Comparison of ENCODE assay signal across 20 cellular contexts in genomic region chr12:98296462-98297079, GRCh38.
DNase-seq lines count a peak whose midpoint lies in the region; ATAC-seq, FAIRE-seq and TF ChIP-seq lines count a peak whose summit lies in the region.
"Had no signal": no experiment of that assay in that cellular context is flagged by ENCODE, and none has a peak within 500 bp of the region (broad histone marks: within the 10 kb centered on the region; RNA-seq: fewer than 3 reads in every experiment).

No MANE protein-coding gene starts in this region.

- H3K27me3 ChIP-seq in H1 (replicated peaks in 1 of 4; ENCODE audit: control insufficient read depth in 3 of 4, extremely low read depth in 1 of 4, insufficient read depth in 3 of 4, low read length in 3 of 4) (no peaks in the 10 kb centered on the region), right cardiac atrium (ENCODE audit: control insufficient read depth, insufficient read depth) (no peaks in the 10 kb centered on the region)
- H3K27me3 ChIP-seq: gastrocnemius medialis had no signal

- TF ChIP-seq CTCF in Calu3 (IDR thresholded peaks at IDR 0.05; ENCODE audit: unreplicated experiment) (no peak), H1 (IDR thresholded peaks at IDR 0.05; ENCODE audit: control extremely low read depth in 1 of 3, insufficient read depth in 1 of 3, low read depth in 1 of 3, low read length in 3 of 3) (no peak), nephron progenitor cell (IDR thresholded peaks at IDR 0.05) (no peak)

- peak; percentile 88 for FAIRE-seq in H1 (lab: Jason Lieb, UNC)
- FAIRE-seq: GM12891 had no signal

- CTCF ChIA-PET in Calu3 (lab: Charles Lee), result no interaction called here
- CTCF ChIA-PET in H1 (lab: Charles Lee; ENCODE audit: partially characterized antibody), result interaction anchor here (0.6 to 3.7 kb wide), 3 partner anchors 9 to 69 kb away, joined by 3 to 21 read pairs (median 9); no protein-coding TSS in a partner anchor

- no peaks in the 10 kb centered on the region for H3K36me3 ChIP-seq in H1 (ENCODE audit: control insufficient read depth in 2 of 4, insufficient read depth in 4 of 4, low read length in 3 of 4)
- H3K36me3 ChIP-seq: gastrocnemius medialis, left ventricle myocardium inferior had no signal

- H3K36me3 Mint-ChIP-seq in Calu3 (ENCODE audit: insufficient read depth, unreplicated experiment), result no peaks in the 10 kb centered on the region
- no peaks in the 10 kb centered on the region for H3K36me3 Mint-ChIP-seq in nephron progenitor cell (ENCODE audit: low read depth)
- H3K36me3 Mint-ChIP-seq: activated CD4-positive, alpha-beta memory T cell treated with anti-CD3 and anti-CD28 coated beads for 36 hours; activated naive CD4-positive, alpha-beta T cell treated with anti-CD3 and anti-CD28 coated beads, Interleukin-2, amount 50 U/mL, for 72 hours had no signal

- no peak overlapping the region for H2BK15ac ChIP-seq in H1 (ENCODE audit: low read length)

- TF ChIP-seq POLR2A in H1 (IDR thresholded peaks at IDR 0.05; ENCODE audit: control extremely low read depth in 1 of 2, low read depth in 2 of 2, low read length in 2 of 2), result no peak

- no peak for ATAC-seq in HG03571 (IDR thresholded peaks at IDR 0.05; ENCODE audit: unreplicated experiment)
- no peak for ATAC-seq in GM19328 (IDR thresholded peaks at IDR 0.05; ENCODE audit: unreplicated experiment)
- no peak for ATAC-seq in right cardiac atrium
- ATAC-seq: activated naive CD4-positive, alpha-beta T cell treated with anti-CD3 and anti-CD28 coated beads, Interleukin-2, amount 50 U/mL, for 72 hours; gastrocnemius medialis; Right ventricle myocardium inferior had no signal

- H3K4me1 ChIP-seq in H1 (replicated peaks in 1 of 4; ENCODE audit: control insufficient read depth in 3 of 4, insufficient read depth in 4 of 4, low read length in 3 of 4) (peaks cover 0 to 3% (median 0%) of the 10 kb centered on the region in 4 experiments; a peak in 3 of 7 replicates), right cardiac atrium (ENCODE audit: control insufficient read depth, insufficient read depth, low read length) (no peaks in the 10 kb centered on the region)
- H3K4me1 ChIP-seq: gastrocnemius medialis, left ventricle myocardium inferior had no signal

- H3K4me3 ChIP-seq in H1 (ENCODE audit: extremely low read depth in 1 of 4, insufficient read depth in 2 of 4, low read depth in 3 of 4, low read length in 4 of 4) (no peak overlapping the region), right cardiac atrium (ENCODE audit: low read length) (no peak overlapping the region)
- H3K4me3 ChIP-seq: gastrocnemius medialis, left ventricle myocardium inferior had no signal

- H3K79me1 ChIP-seq in H1 (ENCODE audit: low read depth, low read length), result no peaks in the 10 kb centered on the region

- WGBS in H1 (ENCODE audit: extremely low coverage in 1 of 2, insufficient coverage in 1 of 2, insufficient read length in 1 of 2, insufficient replicate concordance in 2 of 2, low coverage in 1 of 2, low lambda C conversion rate in 2 of 2, missing lambda C conversion rate in 1 of 2), 2 experiments, result 83% methylated on average over 6 of the region's 6 CpGs; no CpG with 5 or more reads in 1 of the 2 experiments
- 40% methylated on average over 6 of the region's 6 CpGs for WGBS in right cardiac atrium

- no peaks in the 10 kb centered on the region for H3K23me2 ChIP-seq in H1 (ENCODE audit: low read depth, low read length)

- no peaks in the 10 kb centered on the region for H3K9me3 Mint-ChIP-seq in Calu3 (ENCODE audit: low read depth, unreplicated experiment)
- no peaks in the 10 kb centered on the region for H3K9me3 Mint-ChIP-seq in nephron progenitor cell
- H3K9me3 Mint-ChIP-seq: activated CD4-positive, alpha-beta memory T cell treated with anti-CD3 and anti-CD28 coated beads for 36 hours; activated naive CD4-positive, alpha-beta T cell treated with anti-CD3 and anti-CD28 coated beads, Interleukin-2, amount 50 U/mL, for 72 hours had no signal

- no peak overlapping the region for H2AK5ac ChIP-seq in H1 (ENCODE audit: low read depth, low read length)

- no TSS peak for BruUV-seq in Calu3 (replicated peaks; lab: Mats Ljungman, UMichigan)

- H2BK20ac ChIP-seq in H1 (ENCODE audit: low read length), result no peak overlapping the region

- H3K9me3 ChIP-seq in H1 (ENCODE audit: insufficient read depth in 2 of 2, low read depth in 1 of 2, low read length in 1 of 2) (no peaks in the 10 kb centered on the region), right cardiac atrium (ENCODE audit: control insufficient read depth, low read length) (no peaks in the 10 kb centered on the region)
- H3K9me3 ChIP-seq: gastrocnemius medialis, left ventricle myocardium inferior had no signal

- no peaks in the 10 kb centered on the region for H4K20me1 ChIP-seq in H1 (replicated peaks in 1 of 2; ENCODE audit: control insufficient read depth in 1 of 2, insufficient read depth in 2 of 2, low read length in 2 of 2)

- H3K4me1 Mint-ChIP-seq in Calu3 (ENCODE audit: low read depth, unreplicated experiment), result no peaks in the 10 kb centered on the region
- H3K4me1 Mint-ChIP-seq in nephron progenitor cell, result no peaks in the 10 kb centered on the region

- no peak overlapping the region for H3K18ac ChIP-seq in H1 (ENCODE audit: extremely low read depth, low read length)

- TF ChIP-seq RAD21 in H1 (IDR thresholded peaks at IDR 0.05 in 1 of 2, conservative IDR thresholded peaks at IDR 0.05 in 1 of 2; ENCODE audit: low read depth in 2 of 2, low read length in 2 of 2), result no peak

- no peak overlapping the region for H3K56ac ChIP-seq in H1 (replicated peaks; ENCODE audit: insufficient read length, low read depth, low read length)

- no peak overlapping the region for H2BK120ac ChIP-seq in H1 (replicated peaks; ENCODE audit: low read depth, low read length)

- H3K27me3 Mint-ChIP-seq in Calu3 (ENCODE audit: unreplicated experiment) (peaks cover 74% of the 10 kb centered on the region), nephron progenitor cell (ENCODE audit: low read depth, poor library complexity) (peaks cover 9% of the 10 kb centered on the region)

- H2BK5ac ChIP-seq in H1 (ENCODE audit: low read depth, low read length), result no peak overlapping the region

- H3K14ac ChIP-seq in H1 (ENCODE audit: insufficient read length), result no peak overlapping the region

- no peak overlapping the region for H3K9ac ChIP-seq in H1 (replicated peaks in 1 of 4; ENCODE audit: extremely low read depth in 1 of 4, low read depth in 3 of 4, low read length in 3 of 4)

- DNase-seq in Calu3 (peak; percentile 12), KBM-7 (peak; percentile 3), H1 (ENCODE audit: low read depth in 1 of 2, low spot score in 2 of 2) (peak in 1 of 2 experiments; percentile 60), nephron progenitor cell (peak; percentile 45), right cardiac atrium (no peak), cerebellar cortex (ENCODE audit: low spot score) (no peak)
- DNase-seq: activated CD4-positive, alpha-beta memory T cell treated with anti-CD3 and anti-CD28 coated beads for 36 hours; activated T-cell treated with anti-CD3 and anti-CD28 coated beads, Interleukin-2, amount 50 U/mL, for 48 hours; dermis blood vessel endothelial cell; gastrocnemius medialis; GDM1; left ventricle myocardium inferior; NCI-H187; stimulated activated CD4-positive, alpha-beta T cell treated with anti-CD3 and anti-CD28 coated beads, Interleukin-4, amount 100 ng/mL, for 4 hours; T-helper 1 cell had no signal

- H3K27ac Mint-ChIP-seq in Calu3 (ENCODE audit: unreplicated experiment) (no peak overlapping the region), nephron progenitor cell (no peak overlapping the region)
- H3K27ac Mint-ChIP-seq: activated CD4-positive, alpha-beta memory T cell treated with anti-CD3 and anti-CD28 coated beads for 36 hours; activated naive CD4-positive, alpha-beta T cell treated with anti-CD3 and anti-CD28 coated beads, Interleukin-2, amount 50 U/mL, for 72 hours had no signal

- H2BK12ac ChIP-seq in H1 (ENCODE audit: low read depth, low read length), result no peak overlapping the region

- H3K23ac ChIP-seq in H1 (ENCODE audit: insufficient read length), result no peak overlapping the region

- H4K5ac ChIP-seq in H1 (ENCODE audit: insufficient read length, low read depth, low read length), result no peak overlapping the region

- H3K4me2 ChIP-seq in H1 (ENCODE audit: insufficient read depth in 1 of 2, low read depth in 2 of 2, low read length in 2 of 2), result no peak overlapping the region

- intact Hi-C loops in Calu3 (cut with micrococcal nuclease; ENCODE audit: unreplicated experiment) (no loop called here), right cardiac atrium (cut with DNase I) (no loop called here)

- no peak overlapping the region for H4K8ac ChIP-seq in H1 (ENCODE audit: extremely low read depth, insufficient read depth, low read length)

- H2AFZ ChIP-seq in H1 (ENCODE audit: low read length), result no peak overlapping the region

- H3K4me3 Mint-ChIP-seq in Calu3 (ENCODE audit: low read depth, unreplicated experiment) (no peak overlapping the region), nephron progenitor cell (no peak overlapping the region)
- H3K4me3 Mint-ChIP-seq: activated CD4-positive, alpha-beta memory T cell treated with anti-CD3 and anti-CD28 coated beads for 36 hours had no signal

- POLR2A ChIA-PET in H1 (lab: Charles Lee; ENCODE audit: partially characterized antibody), result no interaction called here

- no peak for TF ChIP-seq EP300 in H1 (IDR thresholded peaks at IDR 0.05; ENCODE audit: borderline replicate concordance in 1 of 2, low read depth in 2 of 2, low read length in 2 of 2)

- no peak overlapping the region for H3K4ac ChIP-seq in H1 (replicated peaks; ENCODE audit: insufficient read length, low read depth, low read length)

- H4K91ac ChIP-seq in H1 (replicated peaks; ENCODE audit: insufficient read length, low read length), result no peak overlapping the region

- H3K27ac ChIP-seq in H1 (ENCODE audit: low read depth, low read length), result no peak overlapping the region
- no peak overlapping the region for H3K27ac ChIP-seq in right cardiac atrium (ENCODE audit: low read length)
- H3K27ac ChIP-seq: gastrocnemius medialis, left ventricle myocardium inferior had no signal

- H3K79me2 ChIP-seq in H1 (ENCODE audit: control insufficient read depth in 1 of 2, insufficient read depth in 2 of 2, low read length in 2 of 2), result no peaks in the 10 kb centered on the region

- in situ Hi-C loops in KBM-7 (cut with MboI; ENCODE audit: low pct_unique_long_range_greater_than_20kb, low sequenced_read_pairs), result no loop called here

TF ChIP-seq in H1, 55 proteins besides CTCF, POLR2A, EP300 and RAD21 (continues in another document):
- TF ChIP-seq MAFK (IDR thresholded peaks at IDR 0.05; ENCODE audit: low read depth, low read length) (no peak), RNF2 (IDR thresholded peaks at IDR 0.05; ENCODE audit: borderline replicate concordance, low read depth, low read length, missing control alignments, poor library complexity, severe bottlenecking) (no peak), TAF7 (optimal IDR thresholded peaks at IDR 0.05; ENCODE audit: borderline replicate concordance, low read depth, low read length) (no peak), KDM5A (IDR thresholded peaks at IDR 0.05; ENCODE audit: low read length) (no peak), ASH2L (IDR thresholded peaks at IDR 0.05; ENCODE audit: low read length) (no peak), YY1 (IDR thresholded peaks at IDR 0.05; ENCODE audit: low read depth, low read length) (no peak), JUND (IDR thresholded peaks at IDR 0.05; ENCODE audit: low read length) (no peak), TBP (IDR thresholded peaks at IDR 0.05; ENCODE audit: low read depth, low read length) (no peak), TCF12 (IDR thresholded peaks at IDR 0.05; ENCODE audit: low read depth, low read length) (no peak)

Comparison
In these comparisons a context has a peak if more than half of its experiments do, and no peak if none do; other contexts are left out.
1. DNase-seq: peak in Calu3 (single experiment), KBM-7 (single experiment) and nephron progenitor cell (single experiment); none in right cardiac atrium (0 of 3) and cerebellar cortex (single experiment).